Comparison of ENCODE assay signal across 26 cellular contexts in genomic region chr6:15393605-15394004, GRCh38.
DNase-seq lines count a peak whose midpoint lies in the region; ATAC-seq, FAIRE-seq and TF ChIP-seq lines count a peak whose summit lies in the region.
"Had no signal": no experiment of that assay in that cellular context is flagged by ENCODE, and none has a peak within 500 bp of the region (broad histone marks: within the 10 kb centered on the region; RNA-seq: fewer than 3 reads in every experiment).

No MANE protein-coding gene starts in this region.

- DNase-seq in stimulated activated naive CD8-positive, alpha-beta T cell treated with anti-CD3 and anti-CD28 coated beads, Interleukin-15, Interleukin-2, amounts not matched to agents 100 U/mL and 50 U/mL, for 24 hours: no peak
- no peak for DNase-seq in K562 (ENCODE audit: extremely low read depth in 1 of 4, low spot score in 3 of 4)
- DNase-seq: 8988T; ACHN; BE2C; C1 segment of cervical spinal cord; CD4-positive, alpha-beta memory T cell; CD4-positive, CD25-positive, alpha-beta regulatory T cell; CD8-positive, alpha-beta memory T cell; COR-L47; DMS 273 treated with DMSO at 0.1 percent for 48 hours; DMS153; DMS53; DMS79; DND-41; EL; GDM1 had no signal

- no peak for TF ChIP-seq RAD21 in K562 (CRISPR knock-in tag; conservative IDR thresholded peaks at IDR 0.05 in 1 of 2, IDR thresholded peaks at IDR 0.05 in 1 of 2)

- no peak for TF ChIP-seq CTCF in K562 (IDR thresholded peaks at IDR 0.05 in 2 of 3, conservative IDR thresholded peaks at IDR 0.05 in 1 of 3; ENCODE audit: insufficient read depth in 2 of 3, low read depth in 1 of 3, low read length in 3 of 3)

- in situ Hi-C loops in K562 (cut with MboI): no loop called here

- H3K4me3 Mint-ChIP-seq in stimulated activated naive CD8-positive, alpha-beta T cell treated with anti-CD3 and anti-CD28 coated beads, Interleukin-15, Interleukin-2, amounts not matched to agents 100 ng/mL and 50 ng/mL, for 24 hours: no peak overlapping the region
- H3K4me3 Mint-ChIP-seq: CD14-positive monocyte; CD4-positive, alpha-beta memory T cell; CD4-positive, CD25-positive, alpha-beta regulatory T cell; CD8-positive, alpha-beta memory T cell had no signal

- H3K27ac Mint-ChIP-seq in stimulated activated naive CD8-positive, alpha-beta T cell treated with anti-CD3 and anti-CD28 coated beads, Interleukin-15, Interleukin-2, amounts not matched to agents 100 ng/mL and 50 ng/mL, for 24 hours: peak overlapping the region; percentile 11
- H3K27ac Mint-ChIP-seq: CD4-positive, alpha-beta memory T cell; CD4-positive, CD25-positive, alpha-beta regulatory T cell; CD8-positive, alpha-beta memory T cell had no signal

- H3K36me3 ChIP-seq in K562 (ENCODE audit: control insufficient read depth, insufficient read depth, low read length): no peaks in the 10 kb centered on the region; the same call in 2 of the 3 replicates
- H3K36me3 ChIP-seq: BE2C had no signal

- FAIRE-seq in K562 (lab: Jason Lieb, UNC): no peak
- FAIRE-seq: A204.1, GM12878, GM12892, GM18507 had no signal

- peaks cover 33% of the 10 kb centered on the region; the same call in 1 of the 2 replicates for H4K20me1 ChIP-seq in K562 (replicated peaks; ENCODE audit: control insufficient read depth, insufficient read depth, low read length)

- no peak overlapping the region for H3K27ac ChIP-seq in K562 (ENCODE audit: extremely low read depth, low read depth, low read length)
- H3K27ac ChIP-seq: BLaER1 had no signal

- H3K4me1 Mint-ChIP-seq in stimulated activated naive CD8-positive, alpha-beta T cell treated with anti-CD3 and anti-CD28 coated beads, Interleukin-15, Interleukin-2, amounts not matched to agents 100 ng/mL and 50 ng/mL, for 24 hours (ENCODE audit: low read depth): peaks cover 63% of the 10 kb centered on the region

- peaks cover 15% of the 10 kb centered on the region for H3K36me3 Mint-ChIP-seq in stimulated activated naive CD8-positive, alpha-beta T cell treated with anti-CD3 and anti-CD28 coated beads, Interleukin-15, Interleukin-2, amounts not matched to agents 100 ng/mL and 50 ng/mL, for 24 hours (ENCODE audit: low read depth)

- H2AFZ ChIP-seq in K562 (ENCODE audit: low read depth, low read length): no peak overlapping the region

- H3K27me3 ChIP-seq in K562 (ENCODE audit: control insufficient read depth in 2 of 2, insufficient read depth in 2 of 2, low read length in 2 of 2): no peaks in the 10 kb centered on the region
- H3K27me3 ChIP-seq: BE2C, BLaER1 had no signal

- no peaks in the 10 kb centered on the region for H3K27me3 Mint-ChIP-seq in stimulated activated naive CD8-positive, alpha-beta T cell treated with anti-CD3 and anti-CD28 coated beads, Interleukin-15, Interleukin-2, amounts not matched to agents 100 ng/mL and 50 ng/mL, for 24 hours
- H3K27me3 Mint-ChIP-seq: CD4-positive, alpha-beta memory T cell; CD4-positive, CD25-positive, alpha-beta regulatory T cell; CD8-positive, alpha-beta memory T cell had no signal

- H3K79me2 ChIP-seq in K562 (ENCODE audit: control insufficient read depth, insufficient read depth, low read length): peaks cover 96% of the 10 kb centered on the region

- no peak overlapping the region for H3K9ac ChIP-seq in K562 (ENCODE audit: insufficient read depth in 1 of 2, low read depth in 2 of 2, low read length in 2 of 2)
- H3K9ac ChIP-seq: BLaER1 had no signal

- intact Hi-C loops in K562 (cut with micrococcal nuclease): loop anchor here (10.0 kb wide), 2 partner anchors 529 to 589 kb away; no protein-coding TSS in a partner anchor

- no peaks in the 10 kb centered on the region for H3K9me1 ChIP-seq in K562 (ENCODE audit: control insufficient read depth, insufficient read depth, low read length)

- no TSS peak for BruUV-seq in K562 (replicated peaks; lab: Mats Ljungman, UMichigan)

- TF ChIP-seq POLR2A in K562 (conservative IDR thresholded peaks at IDR 0.05): no peak

- H3K4me3 ChIP-seq in K562: no peak overlapping the region
- H3K4me3 ChIP-seq: BLaER1, GM12878 had no signal

- no peak for TF ChIP-seq EP300 in K562 (IDR thresholded peaks at IDR 0.05; ENCODE audit: low read length)

- CTCF ChIA-PET in K562 (lab: Yijun Ruan, JAX; ENCODE audit: low intra/inter-chr PET ratio): no interaction called here

- no peaks in the 10 kb centered on the region for H3K9me3 Mint-ChIP-seq in stimulated activated naive CD8-positive, alpha-beta T cell treated with anti-CD3 and anti-CD28 coated beads, Interleukin-15, Interleukin-2, amounts not matched to agents 100 ng/mL and 50 ng/mL, for 24 hours
- H3K9me3 Mint-ChIP-seq: CD14-positive monocyte; CD4-positive, alpha-beta memory T cell; CD4-positive, CD25-positive, alpha-beta regulatory T cell; CD8-positive, alpha-beta memory T cell had no signal

- WGBS in K562 (ENCODE audit: insufficient coverage, low coverage, missing lambda C conversion rate): 93% methylated on average over 7 of the region's 7 CpGs

- H3K4me1 ChIP-seq in K562 (replicated peaks in 1 of 2; ENCODE audit: control insufficient read depth in 2 of 2, insufficient read depth in 2 of 2, low read length in 2 of 2): peaks cover 10 to 29% of the 10 kb centered on the region in 2 experiments; a peak in 4 of 5 replicates

- POLR2A ChIA-PET in K562 (lab: Yijun Ruan, JAX): no interaction called here

- no peaks in the 10 kb centered on the region; the same call in 1 of the 2 replicates for H3K9me3 ChIP-seq in K562 (replicated peaks; ENCODE audit: control insufficient read depth, insufficient read depth, low read depth, low read length)
- H3K9me3 ChIP-seq: BE2C had no signal

- no peak overlapping the region for H3K4me2 ChIP-seq in K562 (ENCODE audit: insufficient read depth, low read length)
- H3K4me2 ChIP-seq: BLaER1 had no signal

- ATAC-seq in stimulated activated naive CD8-positive, alpha-beta T cell treated with anti-CD3 and anti-CD28 coated beads, Interleukin-15, Interleukin-2, amounts not matched to agents 100 U/mL and 50 U/mL, for 24 hours: no peak
- ATAC-seq in K562 (no peak), GM21390 (IDR thresholded peaks at IDR 0.05; ENCODE audit: unreplicated experiment) (no peak), HG02981 (IDR thresholded peaks at IDR 0.05; ENCODE audit: unreplicated experiment) (no peak)
- ATAC-seq: GM12878 had no signal

TF ChIP-seq in K562, 482 proteins besides CTCF, POLR2A, EP300 and RAD21 (continues in another document):
- TF ChIP-seq PKNOX1 (IDR thresholded peaks at IDR 0.05) (no peak), MCM2 (IDR thresholded peaks at IDR 0.05; ENCODE audit: low read depth) (no peak), RBM25 (IDR thresholded peaks at IDR 0.05; ENCODE audit: low read depth, low read length, severe bottlenecking) (no peak), ZNF354B (CRISPR knock-in tag; IDR thresholded peaks at IDR 0.05) (no peak), E4F1 (CRISPR knock-in tag; IDR thresholded peaks at IDR 0.05; ENCODE audit: borderline replicate concordance) (no peak), MLX (CRISPR knock-in tag; conservative IDR thresholded peaks at IDR 0.05) (no peak), GABPB2 (CRISPR knock-in tag; conservative IDR thresholded peaks at IDR 0.05) (peak; percentile 85), MXI1 (IDR thresholded peaks at IDR 0.05; ENCODE audit: low read depth, low read length) (no peak), ZNF274 (IDR thresholded peaks at IDR 0.05; ENCODE audit: borderline replicate concordance, low read depth, low read length) (no peak), MAFK (IDR thresholded peaks at IDR 0.05; ENCODE audit: low read length) (no peak)
